ENCODE assay signal across 22 cellular contexts in the genomic region with DNA sequence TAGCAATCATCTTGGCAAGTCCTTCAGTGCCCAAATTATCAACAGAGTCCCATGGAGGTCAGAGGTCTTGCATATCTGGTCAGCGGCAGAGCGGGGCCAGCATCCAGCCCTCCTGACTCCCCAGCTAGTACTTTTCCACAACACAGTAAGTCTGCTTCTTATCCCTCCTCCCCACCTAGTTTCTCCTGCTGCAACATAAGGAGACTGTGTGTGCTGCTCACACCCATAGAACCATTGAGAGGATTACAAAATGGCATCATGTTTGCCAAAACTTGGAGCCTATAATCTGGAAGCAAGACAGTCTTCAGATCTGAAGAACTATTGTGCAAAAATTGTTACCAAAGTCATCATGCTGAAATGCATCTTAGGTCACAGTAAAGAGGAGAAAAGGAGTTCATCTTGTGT.
DNase-seq lines count a peak whose midpoint lies in the region; ATAC-seq and TF ChIP-seq lines count a peak whose summit lies in the region.
"Had no signal": no experiment of that assay in that cellular context is flagged by ENCODE, and none has a peak within 500 bp of the region (broad histone marks: within the 10 kb centered on the region; RNA-seq: fewer than 3 reads in every experiment).

No MANE protein-coding gene starts in this region.

- peak overlapping the region; percentile 5 for H3K4me2 ChIP-seq in GM23248 (ENCODE audit: unreplicated experiment)
- H3K4me2 ChIP-seq in smooth muscle cell: no peak overlapping the region
- H3K4me2 ChIP-seq: neural progenitor cell had no signal

- H3K79me2 ChIP-seq in GM23248 (ENCODE audit: insufficient read depth): no peaks in the 10 kb centered on the region
- no peaks in the 10 kb centered on the region for H3K79me2 ChIP-seq in smooth muscle cell (ENCODE audit: low read depth)

- H4K20me1 ChIP-seq in GM23248 (ENCODE audit: insufficient read depth): no peaks in the 10 kb centered on the region
- no peaks in the 10 kb centered on the region for H4K20me1 ChIP-seq in smooth muscle cell (ENCODE audit: low read depth)

- peaks cover 2% of the 10 kb centered on the region for H3K27me3 Mint-ChIP-seq in brain
- peaks cover 16 to 38% of the 10 kb centered on the region in 2 donors for H3K27me3 Mint-ChIP-seq in effector memory CD8-positive, alpha-beta T cell

- no peak for ATAC-seq in effector memory CD8-positive, alpha-beta T cell (replicated peaks)
- ATAC-seq: mucosa of descending colon had no signal

- H3K27me3 ChIP-seq in GM23248 (replicated peaks; ENCODE audit: insufficient read depth): no peaks in the 10 kb centered on the region
- H3K27me3 ChIP-seq in smooth muscle cell (ENCODE audit: low read depth): no peaks in the 10 kb centered on the region
- H3K27me3 ChIP-seq: breast epithelium, neural progenitor cell, testis had no signal

- no peaks in the 10 kb centered on the region for H3K9me2 ChIP-seq in GM23248 (ENCODE audit: insufficient read depth)

- H3K9me3 Mint-ChIP-seq in brain: peaks cover 0 to 3% (median 0%) of the 10 kb centered on the region in 5 experiments
- no peaks in the 10 kb centered on the region for H3K9me3 Mint-ChIP-seq in effector memory CD8-positive, alpha-beta T cell
- H3K9me3 Mint-ChIP-seq: activated B cell treated with CpG ODN at 0.5 μM for 24 hours; CD8-positive, alpha-beta memory T cell; neural progenitor cell had no signal

- H3K4me1 ChIP-seq in GM23248 (ENCODE audit: insufficient read depth): peaks cover 27% of the 10 kb centered on the region
- peaks cover 6% of the 10 kb centered on the region for H3K4me1 ChIP-seq in smooth muscle cell (ENCODE audit: low read depth)
- H3K4me1 ChIP-seq: breast epithelium, HAP-1, neural progenitor cell, testis had no signal

- H2AFZ ChIP-seq in GM23248 (peak overlapping the region; percentile 49; the same call in 1 of the 2 replicates), smooth muscle cell (ENCODE audit: low read depth) (peak overlapping the region; percentile 59)
- H2AFZ ChIP-seq: neural progenitor cell had no signal

- H3K27ac ChIP-seq in GM23248 (peak overlapping the region; percentile 34), smooth muscle cell (ENCODE audit: low read depth) (no peak overlapping the region)
- H3K27ac ChIP-seq: neural progenitor cell, psoas muscle, testis had no signal

- H3K36me3 ChIP-seq in GM23248 (ENCODE audit: low read depth): no peaks in the 10 kb centered on the region
- H3K36me3 ChIP-seq in smooth muscle cell (ENCODE audit: low read depth): no peaks in the 10 kb centered on the region
- H3K36me3 ChIP-seq: breast epithelium, HAP-1, neural progenitor cell had no signal

- peaks cover 46% of the 10 kb centered on the region for H3K4me1 Mint-ChIP-seq in brain
- H3K4me1 Mint-ChIP-seq in effector memory CD8-positive, alpha-beta T cell (ENCODE audit: low read depth in 2 of 2): peaks cover 0 to 2% of the 10 kb centered on the region in 2 donors
- H3K4me1 Mint-ChIP-seq: activated B cell treated with CpG ODN at 0.5 μM for 24 hours; CD8-positive, alpha-beta memory T cell had no signal

- WGBS in GM23248 (ENCODE audit: low coverage in 1 of 2, low lambda C conversion rate in 2 of 2, missing lambda C conversion rate in 2 of 2), 2 experiments: 24 to 35% methylated on average over 2 of the region's 2 CpGs
- 73% methylated on average over 2 of the region's 2 CpGs for WGBS in smooth muscle cell (ENCODE audit: low lambda C conversion rate)

- in situ Hi-C loops in GM23248 (cut with MboI): no loop called here

- no peaks in the 10 kb centered on the region for H3K36me3 Mint-ChIP-seq in brain
- H3K36me3 Mint-ChIP-seq in effector memory CD8-positive, alpha-beta T cell (ENCODE audit: insufficient read depth): no peaks in the 10 kb centered on the region
- H3K36me3 Mint-ChIP-seq: CD8-positive, alpha-beta memory T cell; neural progenitor cell had no signal

- peak overlapping the region in 4 of 5 experiments; percentile 13 to 66 (median 59) for H3K27ac Mint-ChIP-seq in brain
- H3K27ac Mint-ChIP-seq in effector memory CD8-positive, alpha-beta T cell: no peak overlapping the region
- H3K27ac Mint-ChIP-seq: activated B cell treated with CpG ODN at 0.5 μM for 24 hours; CD8-positive, alpha-beta memory T cell; neural progenitor cell had no signal

- DNase-seq in GM23248 (peak; percentile 51), fibroblast of villous mesenchyme (ENCODE audit: low read depth) (peak; percentile 97), smooth muscle cell (lab: John Stamatoyannopoulos, UW; ENCODE audit: unreplicated experiment) (no peak), NCI-H748 treated with DMSO at 0.1 percent for 48 hours (lab: John Stamatoyannopoulos, UW) (no peak)
- no peak for DNase-seq in stimulated activated naive CD4-positive, alpha-beta T cell (lab: John Stamatoyannopoulos, UW)
- no peak for DNase-seq in effector memory CD8-positive, alpha-beta T cell
- DNase-seq: activated B cell treated with CpG ODN at 0.5 μM for 24 hours; activated CD4-positive, alpha-beta T cell treated with anti-CD3 and anti-CD28 coated beads, Interleukin-2, amount 50 U/mL, for 48 hours; activated effector memory CD4-positive, alpha-beta T cell treated with anti-CD3 and anti-CD28 coated beads, Interleukin-2, amount 50 U/mL, for 16 hours; CD8-positive, alpha-beta memory T cell; DMS79; mucosa of descending colon; NCI-H1105 treated with DMSO at 0.1 percent for 48 hours; NCI-H510A treated with DMSO at 0.1 percent for 48 hours; psoas muscle; stimulated activated CD4-positive, alpha-beta T cell treated with anti-CD3 and anti-CD28 coated beads, Interleukin-12 subunit alpha, Interleukin-12 subunit beta, amount 100 ng/mL, for 4 hours; stimulated activated CD8-positive, alpha-beta memory T cell treated with anti-CD3 and anti-CD28 coated beads, Interleukin-4, amount 100 ng/mL, for 48 hours; testis had no signal

- H3K9me3 ChIP-seq in GM23248 (ENCODE audit: low read depth): no peaks in the 10 kb centered on the region
- H3K9me3 ChIP-seq in smooth muscle cell (replicated peaks; ENCODE audit: low read depth): no peaks in the 10 kb centered on the region
- H3K9me3 ChIP-seq: breast epithelium, HAP-1, mucosa of descending colon, psoas muscle, testis had no signal

- H3F3A ChIP-seq in GM23248 (ENCODE audit: insufficient read depth) (peaks cover 27% of the 10 kb centered on the region), smooth muscle cell (ENCODE audit: low read depth) (peaks cover 6% of the 10 kb centered on the region)

- H3K9ac ChIP-seq in GM23248 (no peak overlapping the region), smooth muscle cell (ENCODE audit: low read depth) (no peak overlapping the region)
- H3K9ac ChIP-seq: neural progenitor cell had no signal

- TF ChIP-seq CTCF in brain (conservative IDR thresholded peaks at IDR 0.05): no peak
- TF ChIP-seq CTCF in fibroblast of villous mesenchyme (IDR thresholded peaks at IDR 0.05; ENCODE audit: insufficient read depth, low read depth, low read length): no peak
- TF ChIP-seq CTCF in smooth muscle cell (IDR thresholded peaks at IDR 0.05; ENCODE audit: borderline replicate concordance, insufficient read depth, poor library complexity, severe bottlenecking): no peak

- no peak overlapping the region for H3K4me3 Mint-ChIP-seq in brain
- H3K4me3 Mint-ChIP-seq in effector memory CD8-positive, alpha-beta T cell: no peak overlapping the region
- H3K4me3 Mint-ChIP-seq: activated B cell treated with CpG ODN at 0.5 μM for 24 hours; CD8-positive, alpha-beta memory T cell; neural progenitor cell had no signal

- H3K4me3 ChIP-seq in GM23248 (no peak overlapping the region), fibroblast of villous mesenchyme (ENCODE audit: low read depth, low read length) (no peak overlapping the region), smooth muscle cell (no peak overlapping the region)
- H3K4me3 ChIP-seq: breast epithelium, HAP-1, mucosa of descending colon, neural progenitor cell, psoas muscle, testis had no signal

Comparison
In these comparisons a context has a peak if more than half of its experiments do, and no peak if none do; other contexts are left out.
1. DNase-seq: peak in GM23248 (single experiment) and fibroblast of villous mesenchyme (single experiment); none in smooth muscle cell (single experiment), stimulated activated naive CD4-positive, alpha-beta T cell (0 of 6), effector memory CD8-positive, alpha-beta T cell (0 of 3) and NCI-H748 treated with DMSO at 0.1 percent for 48 hours (single experiment).
2. H3K27ac Mint-ChIP-seq: peak in brain (4 of 5); none in effector memory CD8-positive, alpha-beta T cell (0 of 2).